In genomic region chr3:44439499-44440295, GRCh38 we compare ENCODE assay signal across 8 cellular contexts. TPM values are rescaled to one million over a fixed set of nuclear protein-coding genes. Genes with fewer than 3 reads are reported as not detected.
DNase-seq lines count a peak whose midpoint lies in the region; ATAC-seq and TF ChIP-seq lines count a peak whose summit lies in the region.

No MANE protein-coding gene starts in this region.

- H3K27ac ChIP-seq in heart right ventricle (peak overlapping the region; percentile 84 to 98 (median 92)), foreskin keratinocyte (no peak overlapping the region)

- H3K4me1 ChIP-seq in heart right ventricle: peaks cover 0 to 49% (median 27%) of the 10 kb centered on the region in 9 donors
- no peaks in the 10 kb centered on the region for H3K4me1 ChIP-seq in foreskin keratinocyte

- intact Hi-C loops in Calu3 (cut with micrococcal nuclease; ENCODE audit: unreplicated experiment) (no loop called here), heart right ventricle (cut with DNase I) (loop anchor here in 5 of 10 donors (2.0 to 5.0 kb wide), 3 partner anchors 38 to 102 kb away; partner anchors contain the start of genes TCAIM (in 5 of the 5) and ZNF445 (in 1 of the 5))
- intact Hi-C loops in activated T-helper 1 cell treated with anti-CD3 and anti-CD28 coated beads, Interleukin-12 subunit alpha, Interleukin-12 subunit beta, Interleukin-2, Interleukin-4 antibody, amounts not matched to agents 30 ng/mL and 10 ng/mL and 1 ng/mL, durations not matched to agents 14 hours and 24 hours and 36 hours (cut with micrococcal nuclease): loop anchor here (1.0 to 10.0 kb wide), 6 partner anchors 37 to 1047 kb away; partner anchors contain the start of genes EXOSC7, TCAIM and ZDHHC3

- H3K9me3 Mint-ChIP-seq in Calu3 (ENCODE audit: low read depth, unreplicated experiment): no peaks in the 10 kb centered on the region
- H3K9me3 Mint-ChIP-seq in activated T-helper 1 cell treated with anti-CD3 and anti-CD28 coated beads, Interleukin-12 subunit alpha, Interleukin-12 subunit beta, Interleukin-2, Interleukin-4 antibody, amounts not matched to agents 30 ng/mL and 10 ng/mL and 1 ng/mL, durations not matched to agents 14 hours and 24 hours and 36 hours: no peaks in the 10 kb centered on the region

- peaks cover 17% of the 10 kb centered on the region for H3K4me1 Mint-ChIP-seq in Calu3 (ENCODE audit: low read depth, unreplicated experiment)
- H3K4me1 Mint-ChIP-seq in activated T-helper 1 cell treated with anti-CD3 and anti-CD28 coated beads, Interleukin-12 subunit alpha, Interleukin-12 subunit beta, Interleukin-2, Interleukin-4 antibody, amounts not matched to agents 30 ng/mL and 10 ng/mL and 1 ng/mL, durations not matched to agents 14 hours and 24 hours and 36 hours (ENCODE audit: low read depth): peaks cover 46% of the 10 kb centered on the region

- 8 to 9% methylated on average over 7 of the region's 7 CpGs for WGBS in heart right ventricle, 2 donors

- peak overlapping the region in 9 of 10 donors; percentile 15 to 50 (median 36) for H3K4me3 ChIP-seq in heart right ventricle

- peaks cover 0 to 26% (median 7%) of the 10 kb centered on the region in 9 donors for H3K36me3 ChIP-seq in heart right ventricle

- H3K27me3 Mint-ChIP-seq in Calu3 (ENCODE audit: unreplicated experiment): no peaks in the 10 kb centered on the region
- no peaks in the 10 kb centered on the region for H3K27me3 Mint-ChIP-seq in activated T-helper 1 cell treated with anti-CD3 and anti-CD28 coated beads, Interleukin-12 subunit alpha, Interleukin-12 subunit beta, Interleukin-2, Interleukin-4 antibody, amounts not matched to agents 30 ng/mL and 10 ng/mL and 1 ng/mL, durations not matched to agents 14 hours and 24 hours and 36 hours (ENCODE audit: insufficient read depth)

- CTCF ChIA-PET in Calu3 (lab: Charles Lee): interaction anchor here (0.7 to 1.0 kb wide), 3 partner anchors 76 to 335 kb away, joined by 3 to 4 read pairs (median 4); partner anchors contain the start of gene ZNF197

- peak overlapping the region; percentile 45 for H3K4me3 Mint-ChIP-seq in Calu3 (ENCODE audit: low read depth, unreplicated experiment)
- peak overlapping the region; percentile 65 for H3K4me3 Mint-ChIP-seq in activated T-helper 1 cell treated with anti-CD3 and anti-CD28 coated beads, Interleukin-12 subunit alpha, Interleukin-12 subunit beta, Interleukin-2, Interleukin-4 antibody, amounts not matched to agents 30 ng/mL and 10 ng/mL and 1 ng/mL, durations not matched to agents 14 hours and 24 hours and 36 hours

- H3K9me3 ChIP-seq in heart right ventricle: no peaks in the 10 kb centered on the region

- peaks cover 11% of the 10 kb centered on the region for H3K36me3 Mint-ChIP-seq in Calu3 (ENCODE audit: insufficient read depth, unreplicated experiment)
- H3K36me3 Mint-ChIP-seq in activated T-helper 1 cell treated with anti-CD3 and anti-CD28 coated beads, Interleukin-12 subunit alpha, Interleukin-12 subunit beta, Interleukin-2, Interleukin-4 antibody, amounts not matched to agents 30 ng/mL and 10 ng/mL and 1 ng/mL, durations not matched to agents 14 hours and 24 hours and 36 hours (ENCODE audit: low read depth): peaks cover 28% of the 10 kb centered on the region

- H3K27me3 ChIP-seq in heart right ventricle (no peaks in the 10 kb centered on the region), foreskin keratinocyte (no peaks in the 10 kb centered on the region)

- BruUV-seq in Calu3 (replicated peaks; lab: Mats Ljungman, UMichigan): no TSS peak

- peak; percentile 48 for DNase-seq in Calu3
- DNase-seq in NOMO-1 (lab: John Stamatoyannopoulos, UW; ENCODE audit: unreplicated experiment in 2 of 2): peak; percentile 94 to 99
- peak; percentile 69 for DNase-seq in activated T-helper 1 cell treated with anti-CD3 and anti-CD28 coated beads, Interleukin-12 subunit alpha, Interleukin-12 subunit beta, Interleukin-2, Interleukin-4 antibody, amounts not matched to agents 30 ng/mL and 10 ng/mL and 1 ng/mL, durations not matched to agents 14 hours and 24 hours and 36 hours (ENCODE audit: low spot score)
- peak; percentile 51 to 91 for DNase-seq in heart right ventricle
- peak; percentile 13 for DNase-seq in smooth muscle cell of the brain vasculature (ENCODE audit: low read depth, low spot score)
- DNase-seq in foreskin keratinocyte: no peak
- DNase-seq in NCI-H526 treated with DMSO at 0.1 percent for 48 hours (lab: John Stamatoyannopoulos, UW): no peak

- TF ChIP-seq CTCF in Calu3 (IDR thresholded peaks at IDR 0.05; ENCODE audit: unreplicated experiment) (no peak), heart right ventricle (IDR thresholded peaks at IDR 0.05) (no peak), foreskin keratinocyte (conservative IDR thresholded peaks at IDR 0.05) (no peak)

- H3K27ac Mint-ChIP-seq in Calu3 (ENCODE audit: unreplicated experiment): peak overlapping the region; percentile 67
- H3K27ac Mint-ChIP-seq in activated T-helper 1 cell treated with anti-CD3 and anti-CD28 coated beads, Interleukin-12 subunit alpha, Interleukin-12 subunit beta, Interleukin-2, Interleukin-4 antibody, amounts not matched to agents 30 ng/mL and 10 ng/mL and 1 ng/mL, durations not matched to agents 14 hours and 24 hours and 36 hours: peak overlapping the region; percentile 84

- ATAC-seq in GM21737 (IDR thresholded peaks at IDR 0.05; ENCODE audit: unreplicated experiment) (peak; percentile 95), heart right ventricle (peak; percentile 91 to 98 (median 96)), foreskin keratinocyte (no peak)

RNA-seq across cellular contexts. Expression of gene ZNF445, which starts 37.8 kb away (rescaled TPM):
- total RNA-seq in Calu3 (2022) (17.3 and 18.8 TPM in 2 replicates), heart right ventricle (10 to 100 TPM; 11.3 to 18.6 (median 15.7) TPM), foreskin keratinocyte (8.6 and 8.7 TPM in 2 replicates)
- 18.7 and 19.3 TPM in 2 replicates for total RNA-seq in activated T-helper 1 cell treated with anti-CD3 and anti-CD28 coated beads, Interleukin-12 subunit alpha, Interleukin-12 subunit beta, Interleukin-2, Interleukin-4 antibody, amounts not matched to agents 30 ng/mL and 10 ng/mL and 1 ng/mL, durations not matched to agents 14 hours and 24 hours and 36 hours
- polyA plus RNA-seq in heart right ventricle (1 to 10 TPM; 1.6 to 5.6 TPM), foreskin keratinocyte (1.2 and 1.5 TPM in 2 replicates)

Comparison
In these comparisons a context has a peak if more than half of its experiments do, and no peak if none do; other contexts are left out.
1. DNase-seq: peak in Calu3 (single experiment), NOMO-1 (2 of 2), activated T-helper 1 cell treated with anti-CD3 and anti-CD28 coated beads, Interleukin-12 subunit alpha, Interleukin-12 subunit beta, Interleukin-2, Interleukin-4 antibody, amounts not matched to agents 30 ng/mL and 10 ng/mL and 1 ng/mL, durations not matched to agents 14 hours and 24 hours and 36 hours (single experiment), heart right ventricle (2 of 2) and smooth muscle cell of the brain vasculature (single experiment); none in foreskin keratinocyte (0 of 2) and NCI-H526 treated with DMSO at 0.1 percent for 48 hours (single experiment).